23 cellular contexts compared by ENCODE assay signal in the genomic region with DNA sequence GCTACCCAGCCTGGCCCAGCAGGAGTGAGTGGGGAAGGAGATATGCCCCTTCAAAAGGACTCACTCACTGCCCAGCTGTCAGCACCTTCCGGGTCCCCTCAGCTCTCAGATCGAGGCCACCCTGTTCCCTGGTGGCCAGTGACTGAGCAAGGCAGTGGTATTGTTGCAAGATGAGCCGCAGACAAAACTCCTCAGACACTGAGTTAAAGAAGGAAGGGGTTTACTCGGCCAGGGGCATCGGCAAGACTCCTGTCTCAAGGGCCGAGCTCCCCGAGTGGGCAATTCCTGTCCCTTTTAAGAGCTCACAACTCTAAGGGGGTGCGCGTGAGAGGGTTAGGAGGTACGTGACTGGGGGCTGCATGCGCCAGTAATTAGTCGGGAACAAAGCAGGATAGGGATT.
"Had no signal": no experiment of that assay in that cellular context is flagged by ENCODE, and none has a peak within 500 bp of the region (broad histone marks: within the 10 kb centered on the region; RNA-seq: fewer than 3 reads in every experiment).

No MANE protein-coding gene starts in this region.

- H3K27me3 Mint-ChIP-seq: activated CD4-positive, alpha-beta T cell treated with anti-CD3 and anti-CD28 coated beads for 36 hours; central memory CD8-positive, alpha-beta T cell; T-helper 17 cell had no signal

- H3K36me3 ChIP-seq: ascending aorta had no signal

- H3K27ac Mint-ChIP-seq: activated CD4-positive, alpha-beta memory T cell treated with anti-CD3 and anti-CD28 coated beads, Interleukin-2, amount 10 ng/mL, durations not matched to agents 7 days and 5 days; activated CD4-positive, alpha-beta T cell treated with anti-CD3 and anti-CD28 coated beads for 36 hours had no signal

- H3K4me3 Mint-ChIP-seq: activated CD4-positive, alpha-beta memory T cell treated with anti-CD3 and anti-CD28 coated beads, Interleukin-2, amount 10 ng/mL, durations not matched to agents 7 days and 5 days; activated CD4-positive, alpha-beta T cell treated with anti-CD3 and anti-CD28 coated beads for 36 hours; brain; central memory CD8-positive, alpha-beta T cell; T-helper 17 cell had no signal

- H3K27ac ChIP-seq: ascending aorta had no signal

- H3K9me3 ChIP-seq: ascending aorta had no signal

- H3K4me3 ChIP-seq: ascending aorta, K562 had no signal

- H3K4me1 ChIP-seq: ascending aorta had no signal

- DNase-seq: activated CD4-positive, alpha-beta memory T cell treated with anti-CD3 and anti-CD28 coated beads, Interleukin-2, amount 10 ng/mL, durations not matched to agents 7 days and 5 days; activated CD4-positive, alpha-beta T cell treated with anti-CD3 and anti-CD28 coated beads for 36 hours; activated CD4-positive, alpha-beta T cell treated with anti-CD3 and anti-CD28 coated beads, Interleukin-2, amount 50 U/mL, for 1 hour; activated naive CD4-positive, alpha-beta T cell treated with anti-CD3 and anti-CD28 coated beads, Interleukin-2, amount 50 U/mL, for 16 hours; activated T-cell treated with anti-CD3 and anti-CD28 coated beads for 4 hours; amniotic stem cell; Kasumi-1; NCI-H1048; NCI-H1417; NCI-H1694; NCI-H2029; NCI-H2107; NCI-H2171 treated with DMSO at 0.1 percent for 48 hours; NCI-H226; NCI-H510A treated with DMSO at 0.1 percent for 48 hours; NCI-H69; SHP77 treated with DMSO at 0.1 percent for 48 hours; T-helper 17 cell; T-helper 9 cell had no signal

- H3K4me1 Mint-ChIP-seq: central memory CD8-positive, alpha-beta T cell had no signal

- H3K36me3 Mint-ChIP-seq: brain had no signal

- H3K9me3 Mint-ChIP-seq: activated CD4-positive, alpha-beta memory T cell treated with anti-CD3 and anti-CD28 coated beads, Interleukin-2, amount 10 ng/mL, durations not matched to agents 7 days and 5 days; central memory CD8-positive, alpha-beta T cell had no signal

- H3K27me3 ChIP-seq: ascending aorta had no signal
